In genomic region chr1:27392096-27392777, GRCh38 we compare ENCODE assay signal across 8 cellular contexts. TPM values are rescaled to one million over a fixed set of nuclear protein-coding genes. Genes with fewer than 3 reads are reported as not detected.
DNase-seq lines count a peak whose midpoint lies in the region; ATAC-seq, FAIRE-seq and TF ChIP-seq lines count a peak whose summit lies in the region.

A gene with protein sequence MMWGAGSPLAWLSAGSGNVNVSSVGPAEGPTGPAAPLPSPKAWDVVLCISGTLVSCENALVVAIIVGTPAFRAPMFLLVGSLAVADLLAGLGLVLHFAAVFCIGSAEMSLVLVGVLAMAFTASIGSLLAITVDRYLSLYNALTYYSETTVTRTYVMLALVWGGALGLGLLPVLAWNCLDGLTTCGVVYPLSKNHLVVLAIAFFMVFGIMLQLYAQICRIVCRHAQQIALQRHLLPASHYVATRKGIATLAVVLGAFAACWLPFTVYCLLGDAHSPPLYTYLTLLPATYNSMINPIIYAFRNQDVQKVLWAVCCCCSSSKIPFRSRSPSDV (plus strand): TSS chr1:27392622. CDS start chr1:27393799, 1,177 bp downstream.

- no peaks in the 10 kb centered on the region for H3K36me3 ChIP-seq in ACC112 (ENCODE audit: insufficient read depth, low read length)
- no peaks in the 10 kb centered on the region for H3K36me3 ChIP-seq in keratinocyte (ENCODE audit: control insufficient read depth in 2 of 2, extremely low read depth in 1 of 2, insufficient read depth in 2 of 2, low read length in 2 of 2)

- no peaks in the 10 kb centered on the region for H3K9me3 ChIP-seq in keratinocyte (ENCODE audit: control insufficient read depth, low read depth, low read length)

- peak within 1 kb of the TSS; percentile 93 for H3K4me2 ChIP-seq in keratinocyte (ENCODE audit: control insufficient read depth, extremely low read depth, insufficient read depth, low read depth, low read length)

- peak; percentile 33 to 66 (median 66) for TF ChIP-seq CTCF in keratinocyte (optimal IDR thresholded peaks at IDR 0.05 in 1 of 3, IDR thresholded peaks at IDR 0.05 in 1 of 3, conservative IDR thresholded peaks at IDR 0.05 in 1 of 3; ENCODE audit: extremely low read depth in 1 of 3, insufficient read depth in 2 of 3, low read length in 3 of 3)

- H3K79me2 ChIP-seq in ACC112 (ENCODE audit: control insufficient read depth, insufficient read depth, low read length, unreplicated experiment) = peaks cover 12% of the 10 kb centered on the region
- peaks cover 15% of the 10 kb centered on the region for H3K79me2 ChIP-seq in keratinocyte (ENCODE audit: control insufficient read depth, insufficient read depth, low read length)

- ATAC-seq in GM18861 (IDR thresholded peaks at IDR 0.05; ENCODE audit: unreplicated experiment) (peak; percentile 68), HG03159 (IDR thresholded peaks at IDR 0.05; ENCODE audit: unreplicated experiment) (peak; percentile 70)

- H4K20me1 ChIP-seq in keratinocyte (ENCODE audit: control insufficient read depth, extremely low read depth, insufficient read depth, low read length) = no peaks in the 10 kb centered on the region

- peak; percentile 94 for DNase-seq in NCI-H345 (lab: John Stamatoyannopoulos, UW)
- peak; percentile 85 for DNase-seq in activated CD4-positive, CD25-positive, alpha-beta regulatory T cell treated with anti-CD3 and anti-CD28 coated beads, Interleukin-2, amount 50 U/mL, for 16 hours (ENCODE audit: low read depth, low spot score)
- DNase-seq in central memory CD4-positive, alpha-beta T cell = peak; percentile 88
- DNase-seq in keratinocyte (ENCODE audit: low read depth, low spot score) = peak; percentile 68
- peak; percentile 89 to 93 (median 92) for DNase-seq in stimulated activated CD4-positive, alpha-beta T cell treated with anti-CD3 and anti-CD28 coated beads, Interleukin-12 subunit alpha, Interleukin-12 subunit beta, amount 100 ng/mL, for 48 hours (ENCODE audit: low read depth in 2 of 3, low spot score in 1 of 3)

- H3K4me1 ChIP-seq in ACC112 (ENCODE audit: control insufficient read depth, insufficient read depth, low read length, unreplicated experiment) (peaks cover 24% of the 10 kb centered on the region), keratinocyte (ENCODE audit: control insufficient read depth, extremely low read depth, insufficient read depth, low read length) (peaks cover 21% of the 10 kb centered on the region)

- H2AFZ ChIP-seq in ACC112 (ENCODE audit: low read length, unreplicated experiment) (peak within 1 kb of the TSS; percentile 98), keratinocyte (ENCODE audit: control insufficient read depth, low read length) (peak within 1 kb of the TSS; percentile 84)

- H3K27ac ChIP-seq in ACC112 (ENCODE audit: low read depth, low read length) (peak within 1 kb of the TSS; percentile 62; the same call in 1 of the 2 replicates), keratinocyte (ENCODE audit: control insufficient read depth, insufficient read depth, low read length) (peak within 1 kb of the TSS; percentile 81)

- peak within 1 kb of the TSS; percentile 99 for H3K4me3 ChIP-seq in ACC112 (ENCODE audit: low read depth, low read length)
- H3K4me3 ChIP-seq in keratinocyte (ENCODE audit: control insufficient read depth in 2 of 3, extremely low read depth in 1 of 3, insufficient read depth in 2 of 3, low read depth in 1 of 3, low read length in 3 of 3) = peak within 1 kb of the TSS; percentile 66 to 86 (median 84)

- no peaks in the 10 kb centered on the region for H3K9me1 ChIP-seq in keratinocyte (ENCODE audit: control insufficient read depth, extremely low read depth, insufficient read depth, low read length)

- peak within 1 kb of the TSS; percentile 90 for H3K9ac ChIP-seq in keratinocyte (ENCODE audit: control insufficient read depth, extremely low read depth, insufficient read depth, low read length)

- FAIRE-seq in keratinocyte (lab: Jason Lieb, UNC) = no peak

- H3K27me3 ChIP-seq in ACC112 (ENCODE audit: insufficient read depth, low read length) (no peaks in the 10 kb centered on the region), keratinocyte (ENCODE audit: control insufficient read depth, extremely low read depth, insufficient read depth, low read length) (no peaks in the 10 kb centered on the region)

- dilution Hi-C loops in keratinocyte (cut with MboI; ENCODE audit: extremely low pct_ligation_motif_present, low sequenced_read_pairs) = no loop called here

RNA-seq across cellular contexts. Expression of the gene that starts here (rescaled TPM):
- polyA plus RNA-seq in keratinocyte = 0.94 to 2.5 TPM (median 1.4 TPM) in 3 replicates
- polyA plus RNA-seq in keratinocyte (2011; ENCODE audit: low read depth) = not detected
- polyA plus RNA-seq in keratinocyte (2011; cell fraction: cytosol; rRNA removed) = 1.2 and 1.5 TPM in 2 replicates
- polyA plus RNA-seq in keratinocyte (2011; cell fraction: nucleus; rRNA removed) = 2.1 and 2.7 TPM in 2 replicates
- polyA plus RNA-seq in keratinocyte (2012; ENCODE audit: low replicate concordance) = 0.41 and 1.6 TPM in 2 replicates
- 0.59 to 2.7 TPM (median 1.2 TPM) in 3 replicates for polyA minus RNA-seq in keratinocyte
- polyA minus RNA-seq in keratinocyte (2011; cell fraction: cytosol; rRNA and poly(A)+ RNA removed) = 2.7 TPM
- 0.74 and 1.2 TPM in 2 replicates for polyA minus RNA-seq in keratinocyte (2011; cell fraction: nucleus; rRNA and poly(A)+ RNA removed)

Comparison
In these comparisons a context has a peak if more than half of its experiments do, and no peak if none do; other contexts are left out.
1. Peak in every context shown above with its lines: DNase-seq, ATAC-seq, H3K4me3 ChIP-seq and H3K27ac ChIP-seq.